Comparison of ENCODE assay signal across 19 cellular contexts in the genomic region with DNA sequence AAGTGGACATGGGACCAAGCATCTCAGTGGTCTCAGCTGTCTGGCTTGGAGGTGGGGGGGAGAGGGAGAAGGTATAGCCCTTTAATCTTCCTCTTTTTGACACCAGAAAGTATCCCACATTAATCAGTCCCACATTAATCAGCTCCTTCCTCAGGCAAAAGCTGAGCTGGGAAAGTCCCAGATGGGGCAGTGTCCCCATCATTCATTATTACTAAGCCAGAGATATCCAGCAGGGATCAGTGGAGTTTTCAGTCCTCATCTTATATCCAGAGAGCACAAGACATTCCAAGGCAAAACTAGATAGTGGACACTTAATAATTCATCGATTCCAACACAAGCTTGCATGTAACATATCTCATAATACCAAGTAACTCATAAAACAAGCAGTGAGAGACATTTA.
"Had no signal": no experiment of that assay in that cellular context is flagged by ENCODE, and none has a peak within 500 bp of the region (broad histone marks: within the 10 kb centered on the region; RNA-seq: fewer than 3 reads in every experiment).

No MANE protein-coding gene starts in this region.

- DNase-seq: activated CD4-positive, alpha-beta T cell treated with anti-CD3 and anti-CD28 coated beads, Interleukin-2, amount 10 ng/mL, durations not matched to agents 7 days and 5 days; activated CD8-positive, alpha-beta memory T cell treated with anti-CD3 and anti-CD28 coated beads, Interleukin-2, amount 50 U/mL, for 4 hours; activated naive CD4-positive, alpha-beta T cell treated with anti-CD3 and anti-CD28 coated beads for 36 hours; activated T-cell treated with anti-CD3 and anti-CD28 coated beads, Interleukin-2, amount 50 U/mL, for 4 hours; aorta; brain microvascular endothelial cell; colonic mucosa; endodermal cell; kidney glomerular epithelial cell; stimulated activated CD4-positive, alpha-beta T cell treated with anti-CD3 and anti-CD28 coated beads, Interleukin-4, amount 100 ng/mL, for 24 hours; stomach; T-helper 1 cell; T1000; trophoblast cell had no signal

- H3K36me3 ChIP-seq: brain microvascular endothelial cell, colonic mucosa, stomach had no signal

- H3K4me3 ChIP-seq: colonic mucosa, skin epidermis, stomach had no signal

- FAIRE-seq: frontal cortex had no signal

- H3K27me3 ChIP-seq: brain microvascular endothelial cell, colonic mucosa, stomach had no signal

- H3K9me3 ChIP-seq: colonic mucosa had no signal

- ATAC-seq: activated CD4-positive, CD25-positive, alpha-beta regulatory T cell treated with anti-CD3 and anti-CD28 coated beads, Interleukin-2, amount 50 U/mL, for 24 hours; activated T-cell treated with anti-CD3 and anti-CD28 coated beads, Interleukin-2, amount 50 U/mL, for 4 hours; natural killer cell treated with Interleukin-12 subunit alpha and Interleukin-12 subunit beta and Interleukin-15 and Interleukin-18, amount 100 ng/mL, for 72 hours; stimulated activated effector memory CD8-positive, alpha-beta T cell treated with anti-CD3 and anti-CD28 coated beads, Interleukin-12 subunit alpha, Interleukin-12 subunit beta, amount 100 ng/mL, for 72 hours had no signal

- H3K27ac ChIP-seq: brain microvascular endothelial cell, colonic mucosa, stomach had no signal
